In the genomic region with DNA sequence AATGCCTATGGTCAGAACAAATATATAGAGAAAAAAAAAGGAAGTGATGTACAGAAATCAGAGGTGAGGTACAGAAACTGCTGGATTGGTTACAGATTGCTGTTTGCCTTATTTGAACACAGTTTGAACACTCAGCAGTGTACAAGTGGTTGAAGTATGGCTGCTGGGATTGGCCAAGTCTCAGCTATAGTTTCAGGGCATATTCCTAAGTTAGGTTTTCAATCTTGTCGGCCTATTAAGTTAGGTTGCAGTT, we compare ENCODE assay signal across 1 cellular context.
TF ChIP-seq lines count a peak whose summit lies in the region.

No MANE protein-coding gene starts in this region.

TF ChIP-seq in IMR-90, 13 proteins besides CTCF, POLR2A, EP300 and RAD21 (continued from another document):
- no peak for TF ChIP-seq MXI1 (IDR thresholded peaks at IDR 0.05; ENCODE audit: borderline replicate concordance, low read depth, low read length)
- TF ChIP-seq, protein P1, sequence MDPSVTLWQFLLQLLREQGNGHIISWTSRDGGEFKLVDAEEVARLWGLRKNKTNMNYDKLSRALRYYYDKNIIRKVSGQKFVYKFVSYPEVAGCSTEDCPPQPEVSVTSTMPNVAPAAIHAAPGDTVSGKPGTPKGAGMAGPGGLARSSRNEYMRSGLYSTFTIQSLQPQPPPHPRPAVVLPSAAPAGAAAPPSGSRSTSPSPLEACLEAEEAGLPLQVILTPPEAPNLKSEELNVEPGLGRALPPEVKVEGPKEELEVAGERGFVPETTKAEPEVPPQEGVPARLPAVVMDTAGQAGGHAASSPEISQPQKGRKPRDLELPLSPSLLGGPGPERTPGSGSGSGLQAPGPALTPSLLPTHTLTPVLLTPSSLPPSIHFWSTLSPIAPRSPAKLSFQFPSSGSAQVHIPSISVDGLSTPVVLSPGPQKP (IDR thresholded peaks at IDR 0.05; ENCODE audit: borderline replicate concordance, low read depth, low read length) = no peak
TF ChIP-seq in IMR-90: peak in this region for 0.
